Comparison of ENCODE assay signal across 7 cellular contexts in genomic region chr11:17275376-17276235, GRCh38. TPM values are rescaled to one million over a fixed set of nuclear protein-coding genes. Genes with fewer than 3 reads are reported as not detected.
DNase-seq lines count a peak whose midpoint lies in the region; ATAC-seq and TF ChIP-seq lines count a peak whose summit lies in the region.

No MANE protein-coding gene starts in this region.

- no peaks in the 10 kb centered on the region for H3K36me3 ChIP-seq in fibroblast of lung (ENCODE audit: control insufficient read depth, insufficient read depth, low read length)
- no peaks in the 10 kb centered on the region for H3K36me3 ChIP-seq in skeletal muscle tissue (ENCODE audit: control insufficient read depth in 3 of 3, insufficient read depth in 3 of 3, low read length in 3 of 3)

- DNase-seq in HL-60 (ENCODE audit: low read depth in 1 of 2, low spot score in 1 of 2) (peak in 1 of 2 experiments; percentile 90), SKM-1 (lab: John Stamatoyannopoulos, UW; ENCODE audit: unreplicated experiment) (peak; percentile 36), fibroblast of lung (ENCODE audit: low read depth in 2 of 2) (no peak)

- peak overlapping the region; percentile 94 for H2AFZ ChIP-seq in fibroblast of lung (ENCODE audit: low read length)

- H3K9me3 ChIP-seq in fibroblast of lung (ENCODE audit: control insufficient read depth, insufficient read depth, low read depth, low read length), result no peaks in the 10 kb centered on the region
- H3K9me3 ChIP-seq in skeletal muscle tissue (ENCODE audit: control insufficient read depth in 3 of 3, low read length in 3 of 3), result no peaks in the 10 kb centered on the region

- no peaks in the 10 kb centered on the region for H4K20me1 ChIP-seq in fibroblast of lung (ENCODE audit: control insufficient read depth, extremely low read depth, insufficient read depth, low read length)

- peak overlapping the region; percentile 91 for H3K4me2 ChIP-seq in fibroblast of lung (ENCODE audit: extremely low read depth, insufficient read depth, low read length)

- H3K27me3 ChIP-seq in HL-60 (ENCODE audit: insufficient read depth, poor library complexity, severe bottlenecking), result no peaks in the 10 kb centered on the region
- no peaks in the 10 kb centered on the region for H3K27me3 ChIP-seq in fibroblast of lung (ENCODE audit: control insufficient read depth, insufficient read depth, low read length)
- peaks cover 0 to 3% (median 0%) of the 10 kb centered on the region in 3 donors for H3K27me3 ChIP-seq in skeletal muscle tissue (ENCODE audit: control insufficient read depth in 3 of 3, insufficient read depth in 3 of 3, low read length in 3 of 3)

- ATAC-seq in HG02970 (IDR thresholded peaks at IDR 0.05; ENCODE audit: low FRiP score, unreplicated experiment) (no peak), GM21825 (IDR thresholded peaks at IDR 0.05; ENCODE audit: unreplicated experiment) (no peak), HG03175 (IDR thresholded peaks at IDR 0.05; ENCODE audit: unreplicated experiment) (no peak)

- peaks cover 13% of the 10 kb centered on the region for H3K79me2 ChIP-seq in fibroblast of lung (ENCODE audit: control insufficient read depth, insufficient read depth, low read length)

- peak overlapping the region; percentile 82 for H3K4me3 ChIP-seq in HL-60 (replicated peaks; ENCODE audit: insufficient read depth, low read length)
- peak overlapping the region; percentile 59 to 94 (median 86) for H3K4me3 ChIP-seq in fibroblast of lung (replicated peaks in 1 of 4; ENCODE audit: control extremely low read depth in 1 of 4, insufficient read depth in 1 of 4, low read depth in 3 of 4, low read length in 4 of 4)
- peak overlapping the region; percentile 85 to 93 (median 91) for H3K4me3 ChIP-seq in skeletal muscle tissue (ENCODE audit: low read length in 3 of 3)

- H3K9ac ChIP-seq in fibroblast of lung (ENCODE audit: insufficient read depth, low read length) (peak overlapping the region; percentile 95), skeletal muscle tissue (ENCODE audit: low read depth in 1 of 3, low read length in 3 of 3) (peak overlapping the region; percentile 96 to 97 (median 97))

- H3K4me1 ChIP-seq in fibroblast of lung (ENCODE audit: control insufficient read depth, extremely low read depth, insufficient read depth, low read length) (peaks cover 2% of the 10 kb centered on the region), skeletal muscle tissue (ENCODE audit: control insufficient read depth in 3 of 3, insufficient read depth in 3 of 3, low read length in 3 of 3) (peaks cover 6 to 15% (median 13%) of the 10 kb centered on the region in 3 donors)

- H3K27ac ChIP-seq in HL-60 (replicated peaks), result peak overlapping the region; percentile 99
- H3K27ac ChIP-seq in fibroblast of lung (ENCODE audit: insufficient read depth, low read length), result peak overlapping the region; percentile 93
- peak overlapping the region; percentile 91 for H3K27ac ChIP-seq in skeletal muscle tissue (ENCODE audit: low read depth, low read length)

- TF ChIP-seq CTCF in HL-60 (IDR thresholded peaks at IDR 0.05; ENCODE audit: insufficient read depth, low read length) (no peak), fibroblast of lung (conservative IDR thresholded peaks at IDR 0.05 in 1 of 2, IDR thresholded peaks at IDR 0.05 in 1 of 2; ENCODE audit: low read depth in 1 of 2, low read length in 2 of 2) (no peak)

RNA-seq across cellular contexts. Expression of gene NUCB2, which starts 0.9 kb away (rescaled TPM):
- total RNA-seq in fibroblast of lung (158 and 176 TPM in 2 replicates), skeletal muscle tissue (24.0 TPM)
- 164 and 177 TPM in 2 replicates for polyA plus RNA-seq in fibroblast of lung
- polyA plus RNA-seq in fibroblast of lung (2012), result 151 and 163 TPM in 2 replicates
- 11.4 and 11.5 TPM in 2 replicates for polyA minus RNA-seq in fibroblast of lung (ENCODE audit: low replicate concordance)
